Comparison of ENCODE assay signal across 8 cellular contexts in genomic region chr9:137095664-137096517, GRCh38. TPM values are rescaled to one million over a fixed set of nuclear protein-coding genes. Genes with fewer than 3 reads are reported as not detected.
DNase-seq lines count a peak whose midpoint lies in the region; ATAC-seq, FAIRE-seq and TF ChIP-seq lines count a peak whose summit lies in the region.

No MANE protein-coding gene starts in this region.

- no peaks in the 10 kb centered on the region for H3K4me1 ChIP-seq in HEK293 (ENCODE audit: control insufficient read depth, insufficient read depth, low read length)

- no peak overlapping the region for H3K4me3 ChIP-seq in HEK293 (ENCODE audit: low read depth, low read length)
- no peak overlapping the region for H3K4me3 ChIP-seq in coronary artery

- peaks cover 0 to 70% of the 10 kb centered on the region in 2 experiments; a peak in 2 of 3 replicates for H3K36me3 ChIP-seq in HEK293 (ENCODE audit: control insufficient read depth in 2 of 2, insufficient read depth in 1 of 2, low read length in 2 of 2)

- POLR2A ChIA-PET in HEK293 (lab: Yijun Ruan, JAX) = interaction anchor here (1.7 kb wide), 1 partner anchor 9 kb away, joined by 8 read pairs; the partner anchor contains the start of gene MAN1B1
- POLR2A ChIA-PET in RWPE1 (lab: Yijun Ruan, JAX; ENCODE audit: low non-redundant PET) = interaction anchor here (2.0 kb wide), 1 partner anchor 9 kb away, joined by 8 read pairs; the partner anchor contains the start of gene MAN1B1

- TF ChIP-seq CTCF in HEK293 (tag by site-specific recombination; IDR thresholded peaks at IDR 0.05) (peak; percentile 46; the same call in 1 of the 2 replicates), RWPE1 (conservative IDR thresholded peaks at IDR 0.05; ENCODE audit: low read depth) (no peak; the same call in 1 of the 2 replicates), coronary artery (IDR thresholded peaks at IDR 0.05) (no peak)

- CTCF ChIA-PET in HEK293 (lab: Yijun Ruan, JAX) = interaction anchor here (0.9 to 1.5 kb wide), 3 partner anchors 28 to 140 kb away, joined by 3 to 4 read pairs (median 3); no protein-coding TSS in a partner anchor
- CTCF ChIA-PET in RWPE1 (lab: Yijun Ruan, JAX) = interaction anchor here (0.5 to 1.2 kb wide), 4 partner anchors 45 to 176 kb away, joined by 3 to 6 read pairs (median 4); no protein-coding TSS in a partner anchor

- H3K9me3 ChIP-seq in HEK293 (ENCODE audit: control insufficient read depth, insufficient read depth, low read depth, low read length) = no peaks in the 10 kb centered on the region

- DNase-seq in GM12892 (ENCODE audit: insufficient read length) (peak; percentile 71), RWPE1 (ENCODE audit: low spot score) (no peak), T1000 (lab: John Stamatoyannopoulos, UW) (no peak), coronary artery (ENCODE audit: low spot score) (no peak)
- peak; percentile 87 for DNase-seq in activated naive CD4-positive, alpha-beta T cell treated with anti-CD3 and anti-CD28 coated beads, Interleukin-2, amount 50 U/mL, for 16 hours
- peak; percentile 78 to 84 for DNase-seq in stimulated activated CD4-positive, alpha-beta T cell treated with anti-CD3 and anti-CD28 coated beads, Interleukin-4, amount 100 ng/mL, for 4 hours

- FAIRE-seq in GM12892 (lab: Jason Lieb, UNC) = peak; percentile 92

- no peak overlapping the region for H3K27ac ChIP-seq in HEK293 (ENCODE audit: extremely low read depth, low read depth, low read length)
- 0 out of 2 replicates have a peak overlapping the region, but pooled peaks have one; percentile 1 for H3K27ac ChIP-seq in RWPE1
- H3K27ac ChIP-seq in coronary artery = no peak overlapping the region

- no peak for TF ChIP-seq POLR2A in GM12892 (IDR thresholded peaks at IDR 0.05; ENCODE audit: low read depth, low read length)

- ATAC-seq in GM21360 (IDR thresholded peaks at IDR 0.05; ENCODE audit: unreplicated experiment) = no peak

TF ChIP-seq in HEK293, 187 proteins besides CTCF, POLR2A, EP300 and RAD21:
- TF ChIP-seq ZNF514 (tag by site-specific recombination; IDR thresholded peaks at IDR 0.05) (no peak), ZFP69B (tag by site-specific recombination; IDR thresholded peaks at IDR 0.05) (no peak), ZNF785 (tag by site-specific recombination; IDR thresholded peaks at IDR 0.05) (no peak), ZNF426 (tag by site-specific recombination; IDR thresholded peaks at IDR 0.05) (no peak), ZNF658 (tag by site-specific recombination; IDR thresholded peaks at IDR 0.05) (no peak), ZNF18 (tag by site-specific recombination; IDR thresholded peaks at IDR 0.05) (no peak), SCRT1 (tag by site-specific recombination; IDR thresholded peaks at IDR 0.05; ENCODE audit: borderline replicate concordance) (no peak), ZNF146 (tag by site-specific recombination; IDR thresholded peaks at IDR 0.05) (no peak), ZNF645 (tag by site-specific recombination; IDR thresholded peaks at IDR 0.05) (no peak), ZNF140 (tag by site-specific recombination; IDR thresholded peaks at IDR 0.05) (no peak), KLF10 (tag by site-specific recombination; IDR thresholded peaks at IDR 0.05) (no peak), SP3 (tag by site-specific recombination; IDR thresholded peaks at IDR 0.05) (no peak), GLIS2 (tag by site-specific recombination; IDR thresholded peaks at IDR 0.05) (no peak), ZNF561 (tag by site-specific recombination; IDR thresholded peaks at IDR 0.05; ENCODE audit: borderline replicate concordance) (no peak), ZNF571 (tag by site-specific recombination; IDR thresholded peaks at IDR 0.05) (no peak), KLF16 (tag by site-specific recombination; IDR thresholded peaks at IDR 0.05) (no peak)
- TF ChIP-seq, protein P1, sequence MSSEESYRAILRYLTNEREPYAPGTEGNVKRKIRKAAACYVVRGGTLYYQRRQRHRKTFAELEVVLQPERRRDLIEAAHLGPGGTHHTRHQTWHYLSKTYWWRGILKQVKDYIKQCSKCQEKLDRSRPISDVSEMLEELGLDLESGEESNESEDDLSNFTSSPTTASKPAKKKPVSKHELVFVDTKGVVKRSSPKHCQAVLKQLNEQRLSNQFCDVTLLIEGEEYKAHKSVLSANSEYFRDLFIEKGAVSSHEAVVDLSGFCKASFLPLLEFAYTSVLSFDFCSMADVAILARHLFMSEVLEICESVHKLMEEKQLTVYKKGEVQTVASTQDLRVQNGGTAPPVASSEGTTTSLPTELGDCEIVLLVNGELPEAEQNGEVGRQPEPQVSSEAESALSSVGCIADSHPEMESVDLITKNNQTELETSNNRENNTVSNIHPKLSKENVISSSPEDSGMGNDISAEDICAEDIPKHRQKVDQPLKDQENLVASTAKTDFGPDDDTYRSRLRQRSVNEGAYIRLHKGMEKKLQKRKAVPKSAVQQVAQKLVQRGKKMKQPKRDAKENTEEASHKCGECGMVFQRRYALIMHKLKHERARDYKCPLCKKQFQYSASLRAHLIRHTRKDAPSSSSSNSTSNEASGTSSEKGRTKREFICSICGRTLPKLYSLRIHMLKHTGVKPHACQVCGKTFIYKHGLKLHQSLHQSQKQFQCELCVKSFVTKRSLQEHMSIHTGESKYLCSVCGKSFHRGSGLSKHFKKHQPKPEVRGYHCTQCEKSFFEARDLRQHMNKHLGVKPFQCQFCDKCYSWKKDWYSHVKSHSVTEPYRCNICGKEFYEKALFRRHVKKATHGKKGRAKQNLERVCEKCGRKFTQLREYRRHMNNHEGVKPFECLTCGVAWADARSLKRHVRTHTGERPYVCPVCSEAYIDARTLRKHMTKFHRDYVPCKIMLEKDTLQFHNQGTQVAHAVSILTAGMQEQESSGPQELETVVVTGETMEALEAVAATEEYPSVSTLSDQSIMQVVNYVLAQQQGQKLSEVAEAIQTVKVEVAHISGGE (tag by site-specific recombination; conservative IDR thresholded peaks at IDR 0.05; ENCODE audit: low read depth) = no peak
- TF ChIP-seq, protein P2, sequence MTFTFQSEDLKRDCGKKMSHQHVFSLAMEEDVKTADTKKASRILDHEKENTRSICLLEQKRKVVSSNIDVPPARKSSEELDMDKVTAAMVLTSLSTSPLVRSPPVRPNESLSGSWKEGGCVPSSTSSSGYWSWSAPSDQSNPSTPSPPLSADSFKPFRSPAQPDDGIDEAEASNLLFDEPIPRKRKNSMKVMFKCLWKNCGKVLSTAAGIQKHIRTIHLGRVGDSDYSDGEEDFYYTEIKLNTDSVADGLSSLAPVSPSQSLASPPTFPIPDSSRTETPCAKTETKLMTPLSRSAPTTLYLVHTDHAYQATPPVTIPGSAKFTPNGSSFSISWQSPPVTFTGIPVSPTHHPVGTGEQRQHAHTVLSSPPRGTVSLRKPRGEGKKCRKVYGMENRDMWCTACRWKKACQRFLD (tag by site-specific recombination; IDR thresholded peaks at IDR 0.05) = no peak

RNA-seq across cellular contexts. Expression of gene MAN1B1, which starts 9.1 kb away (rescaled TPM):
- 23.2 TPM for polyA plus RNA-seq in GM12892 (2012; ENCODE audit: missing spikeins)

RNA-seq across cellular contexts. Expression of gene UAP1L1, which starts 18.6 kb away (rescaled TPM):
- 15.9 TPM for polyA plus RNA-seq in GM12892 (2012; ENCODE audit: missing spikeins)

RNA-seq across cellular contexts. Expression of gene DPP7, which starts 18.6 kb away (rescaled TPM):
- 114 TPM for polyA plus RNA-seq in GM12892 (2012; ENCODE audit: missing spikeins)

RNA-seq across cellular contexts. Expression of gene SAPCD2, which starts 25.5 kb away (rescaled TPM):
- 2.5 TPM for polyA plus RNA-seq in GM12892 (2012; ENCODE audit: missing spikeins)

RNA-seq across cellular contexts. Expression of gene ENTPD2, which starts 42.0 kb away (rescaled TPM):
- polyA plus RNA-seq in GM12892 (2012; ENCODE audit: missing spikeins) = 1.6 TPM

Comparison
In these comparisons a context has a peak if more than half of its experiments do, and no peak if none do; other contexts are left out.
1. DNase-seq: peak in GM12892 (single experiment), activated naive CD4-positive, alpha-beta T cell treated with anti-CD3 and anti-CD28 coated beads, Interleukin-2, amount 50 U/mL, for 16 hours (single experiment) and stimulated activated CD4-positive, alpha-beta T cell treated with anti-CD3 and anti-CD28 coated beads, Interleukin-4, amount 100 ng/mL, for 4 hours (2 of 2); none in RWPE1 (single experiment), T1000 (single experiment) and coronary artery (single experiment).